ENCODE assay signal across 1 cellular context in the genomic region with DNA sequence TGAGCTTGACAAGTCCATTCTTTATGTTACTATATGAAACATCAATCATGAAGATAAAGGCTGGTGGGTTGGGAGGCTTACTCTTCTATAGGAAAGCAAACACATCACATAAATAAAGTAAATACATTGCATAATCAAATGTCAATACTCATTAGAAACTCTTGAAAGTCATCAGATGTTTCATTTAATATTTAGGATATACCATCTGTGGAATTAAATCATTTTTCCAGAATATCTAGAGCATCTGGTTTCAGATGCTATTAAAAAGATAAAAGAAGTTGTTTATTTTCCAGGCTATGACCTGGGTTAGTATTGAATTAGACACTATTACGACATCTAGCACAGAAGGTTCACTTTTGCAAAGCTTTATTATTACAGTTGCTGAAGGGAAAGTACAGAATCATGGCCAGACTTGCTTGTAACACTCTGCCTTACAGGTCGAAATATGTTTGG.
TF ChIP-seq lines count a peak whose summit lies in the region.

No MANE protein-coding gene starts in this region.

TF ChIP-seq in SK-N-SH, 30 proteins besides CTCF, POLR2A, EP300 and RAD21 (continued from another document):
- TF ChIP-seq EZH2phosphoT487 (IDR thresholded peaks at IDR 0.05; ENCODE audit: borderline replicate concordance, low read depth), result no peak
- TF ChIP-seq SIN3A (IDR thresholded peaks at IDR 0.05; ENCODE audit: borderline replicate concordance, low read depth, low read length), result no peak
- TF ChIP-seq, protein P1, sequence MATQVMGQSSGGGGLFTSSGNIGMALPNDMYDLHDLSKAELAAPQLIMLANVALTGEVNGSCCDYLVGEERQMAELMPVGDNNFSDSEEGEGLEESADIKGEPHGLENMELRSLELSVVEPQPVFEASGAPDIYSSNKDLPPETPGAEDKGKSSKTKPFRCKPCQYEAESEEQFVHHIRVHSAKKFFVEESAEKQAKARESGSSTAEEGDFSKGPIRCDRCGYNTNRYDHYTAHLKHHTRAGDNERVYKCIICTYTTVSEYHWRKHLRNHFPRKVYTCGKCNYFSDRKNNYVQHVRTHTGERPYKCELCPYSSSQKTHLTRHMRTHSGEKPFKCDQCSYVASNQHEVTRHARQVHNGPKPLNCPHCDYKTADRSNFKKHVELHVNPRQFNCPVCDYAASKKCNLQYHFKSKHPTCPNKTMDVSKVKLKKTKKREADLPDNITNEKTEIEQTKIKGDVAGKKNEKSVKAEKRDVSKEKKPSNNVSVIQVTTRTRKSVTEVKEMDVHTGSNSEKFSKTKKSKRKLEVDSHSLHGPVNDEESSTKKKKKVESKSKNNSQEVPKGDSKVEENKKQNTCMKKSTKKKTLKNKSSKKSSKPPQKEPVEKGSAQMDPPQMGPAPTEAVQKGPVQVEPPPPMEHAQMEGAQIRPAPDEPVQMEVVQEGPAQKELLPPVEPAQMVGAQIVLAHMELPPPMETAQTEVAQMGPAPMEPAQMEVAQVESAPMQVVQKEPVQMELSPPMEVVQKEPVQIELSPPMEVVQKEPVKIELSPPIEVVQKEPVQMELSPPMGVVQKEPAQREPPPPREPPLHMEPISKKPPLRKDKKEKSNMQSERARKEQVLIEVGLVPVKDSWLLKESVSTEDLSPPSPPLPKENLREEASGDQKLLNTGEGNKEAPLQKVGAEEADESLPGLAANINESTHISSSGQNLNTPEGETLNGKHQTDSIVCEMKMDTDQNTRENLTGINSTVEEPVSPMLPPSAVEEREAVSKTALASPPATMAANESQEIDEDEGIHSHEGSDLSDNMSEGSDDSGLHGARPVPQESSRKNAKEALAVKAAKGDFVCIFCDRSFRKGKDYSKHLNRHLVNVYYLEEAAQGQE (IDR thresholded peaks at IDR 0.05; ENCODE audit: low read depth, low read length), result no peak
